In genomic region chr10:70915806-70916205, GRCh38 we compare ENCODE assay signal across 13 cellular contexts. TPM values are rescaled to one million over a fixed set of nuclear protein-coding genes. Genes with fewer than 3 reads are reported as not detected.
DNase-seq lines count a peak whose midpoint lies in the region; FAIRE-seq and TF ChIP-seq lines count a peak whose summit lies in the region.
"Had no signal": no experiment of that assay in that cellular context is flagged by ENCODE, and none has a peak within 500 bp of the region (broad histone marks: within the 10 kb centered on the region; RNA-seq: fewer than 3 reads in every experiment).

No MANE protein-coding gene starts in this region.

- no CpG with 5 or more reads among the region's 9 CpGs for WGBS in neuronal stem cell (ENCODE audit: extremely low coverage in 2 of 2, insufficient read length in 2 of 2, insufficient replicate concordance in 1 of 2), 2 donors

- H3K23ac ChIP-seq in neuronal stem cell (ENCODE audit: low read depth, low read length, poor library complexity): peak overlapping the region; percentile 86

- H2BK15ac ChIP-seq in neuronal stem cell (ENCODE audit: low read length): no peak overlapping the region

- FAIRE-seq in kidney (lab: Jason Lieb, UNC): no peak
- FAIRE-seq: A549, H54, HTR-8/SVneo had no signal

- H2AK5ac ChIP-seq in neuronal stem cell (ENCODE audit: low read depth, low read length): peak overlapping the region; percentile 67

- DNase-seq in left ventricle myocardium inferior (peak; percentile 1), cardiac septum (ENCODE audit: low spot score) (no peak), kidney (peak; percentile 12), neuronal stem cell (ENCODE audit: low spot score) (no peak), ureter (ENCODE audit: low spot score) (no peak), DMS 273 (lab: John Stamatoyannopoulos, UW; ENCODE audit: unreplicated experiment) (no peak), DMS 273 treated with DMSO at 0.1 percent for 48 hours (lab: John Stamatoyannopoulos, UW) (no peak)
- DNase-seq: BE2C; CD4-positive, alpha-beta memory T cell had no signal

- peak overlapping the region; percentile 68 for H2BK5ac ChIP-seq in neuronal stem cell (ENCODE audit: low read length)

- H4K8ac ChIP-seq in neuronal stem cell (ENCODE audit: low read depth, low read length): no peak overlapping the region

- H3K9me3 ChIP-seq in left ventricle myocardium inferior (replicated peaks) (no peaks in the 10 kb centered on the region), kidney (ENCODE audit: control insufficient read depth in 1 of 2, low read length in 2 of 2) (no peaks in the 10 kb centered on the region), neuronal stem cell (replicated peaks in 1 of 2; ENCODE audit: control insufficient read depth in 2 of 2, insufficient read depth in 1 of 2, low read depth in 1 of 2, low read length in 2 of 2) (no peaks in the 10 kb centered on the region)
- H3K9me3 ChIP-seq: A549, BE2C had no signal

- peaks cover 39% of the 10 kb centered on the region for H3K27me3 ChIP-seq in left ventricle myocardium inferior (ENCODE audit: low read depth)
- H3K27me3 ChIP-seq in neuronal stem cell (ENCODE audit: control insufficient read depth in 3 of 3, insufficient read depth in 3 of 3, low read depth in 1 of 3, low read length in 3 of 3): peaks cover 0 to 33% (median 0%) of the 10 kb centered on the region in 3 experiments
- H3K27me3 ChIP-seq: BE2C had no signal

- no peak overlapping the region for H3K4me3 ChIP-seq in left ventricle myocardium inferior
- H3K4me3 ChIP-seq in kidney (ENCODE audit: low read length in 2 of 2): no peak overlapping the region
- no peak overlapping the region for H3K4me3 ChIP-seq in neuronal stem cell (ENCODE audit: low read length in 2 of 2)
- H3K4me3 ChIP-seq: A549 had no signal

- no peak overlapping the region for H4K91ac ChIP-seq in neuronal stem cell (ENCODE audit: low read depth, low read length, poor library complexity)

- H3K4me2 ChIP-seq in neuronal stem cell (ENCODE audit: insufficient read depth, low read length, poor library complexity, severe bottlenecking): no peak overlapping the region
- H3K4me2 ChIP-seq: A549 had no signal

- H3K27ac ChIP-seq in left ventricle myocardium inferior (replicated peaks) (no peak overlapping the region), kidney (ENCODE audit: low read depth in 2 of 2, low read length in 2 of 2) (no peak overlapping the region), neuronal stem cell (replicated peaks; ENCODE audit: low read length) (no peak overlapping the region)
- H3K27ac ChIP-seq: A549, C4-2B had no signal

- H3K36me3 ChIP-seq in left ventricle myocardium inferior: no peaks in the 10 kb centered on the region
- H3K36me3 ChIP-seq in kidney (ENCODE audit: control insufficient read depth in 1 of 2, insufficient read depth in 2 of 2, low read length in 2 of 2): no peaks in the 10 kb centered on the region
- H3K36me3 ChIP-seq in neuronal stem cell (replicated peaks in 1 of 2; ENCODE audit: control insufficient read depth in 2 of 2, insufficient read depth in 2 of 2, low read length in 2 of 2): no peaks in the 10 kb centered on the region
- H3K36me3 ChIP-seq: BE2C had no signal

- TF ChIP-seq CTCF in left ventricle myocardium inferior (IDR thresholded peaks at IDR 0.05; ENCODE audit: borderline replicate concordance) (no peak), kidney (IDR thresholded peaks at IDR 0.05; ENCODE audit: borderline replicate concordance, extremely low read depth, insufficient read depth) (no peak)

- H3K18ac ChIP-seq in neuronal stem cell (ENCODE audit: low read length): peak overlapping the region; percentile 77

- intact Hi-C loops in left ventricle myocardium inferior (cut with micrococcal nuclease): no loop called here
- intact Hi-C loops in cardiac septum (cut with DNase I): no loop called here
- intact Hi-C loops in kidney (cut with DNase I): loop anchor here (10.0 kb wide), 1 partner anchor 369 kb away; no protein-coding TSS in a partner anchor

- H3K4me1 ChIP-seq in left ventricle myocardium inferior (no peaks in the 10 kb centered on the region), kidney (ENCODE audit: control insufficient read depth in 1 of 2, insufficient read depth in 1 of 2, low read depth in 1 of 2, low read length in 2 of 2) (no peaks in the 10 kb centered on the region), neuronal stem cell (ENCODE audit: control insufficient read depth in 2 of 2, insufficient read depth in 1 of 2, low read depth in 1 of 2, low read length in 2 of 2) (peaks cover 0 to 3% of the 10 kb centered on the region in 2 donors)
- H3K4me1 ChIP-seq: A549, BE2C had no signal

- no peaks in the 10 kb centered on the region for H3K79me1 ChIP-seq in neuronal stem cell (ENCODE audit: low read depth, low read length)

- H3K4ac ChIP-seq in neuronal stem cell (ENCODE audit: low read length): peak overlapping the region; percentile 45

- no peak overlapping the region for H2BK120ac ChIP-seq in neuronal stem cell (ENCODE audit: low read depth, low read length)

- peak overlapping the region; percentile 49 for H2BK12ac ChIP-seq in neuronal stem cell (ENCODE audit: low read length)

- no peak overlapping the region for H3K9ac ChIP-seq in kidney (ENCODE audit: low read length in 2 of 2)
- H3K9ac ChIP-seq in neuronal stem cell (ENCODE audit: low read depth, low read length, poor library complexity): no peak overlapping the region

- peak overlapping the region; percentile 76 for H3K14ac ChIP-seq in neuronal stem cell (ENCODE audit: low read length)

- H2AFZ ChIP-seq in neuronal stem cell (ENCODE audit: low read length): no peak overlapping the region

RNA-seq across cellular contexts. Expression of gene PCBD1, which starts 27.4 kb away (rescaled TPM):
- total RNA-seq in left ventricle myocardium inferior (123 TPM), cardiac septum (121 TPM), kidney (90.1 TPM), ureter (154 TPM)
- 371 TPM for polyA plus RNA-seq in kidney (ENCODE audit: insufficient read depth, low read depth, low replicate concordance)
- 71.7 TPM for polyA plus RNA-seq in neuronal stem cell (2013, experiment 1 of 2)
- 72.0 TPM for polyA plus RNA-seq in neuronal stem cell (2013, experiment 2 of 2)

Comparison
In these comparisons a context has a peak if more than half of its experiments do, and no peak if none do; other contexts are left out.
1. DNase-seq: peak in left ventricle myocardium inferior (single experiment) and kidney (single experiment); none in cardiac septum (single experiment), neuronal stem cell (single experiment), ureter (single experiment), DMS 273 (single experiment) and DMS 273 treated with DMSO at 0.1 percent for 48 hours (single experiment).